ENCODE assay signal across 2 cellular contexts in the genomic region with DNA sequence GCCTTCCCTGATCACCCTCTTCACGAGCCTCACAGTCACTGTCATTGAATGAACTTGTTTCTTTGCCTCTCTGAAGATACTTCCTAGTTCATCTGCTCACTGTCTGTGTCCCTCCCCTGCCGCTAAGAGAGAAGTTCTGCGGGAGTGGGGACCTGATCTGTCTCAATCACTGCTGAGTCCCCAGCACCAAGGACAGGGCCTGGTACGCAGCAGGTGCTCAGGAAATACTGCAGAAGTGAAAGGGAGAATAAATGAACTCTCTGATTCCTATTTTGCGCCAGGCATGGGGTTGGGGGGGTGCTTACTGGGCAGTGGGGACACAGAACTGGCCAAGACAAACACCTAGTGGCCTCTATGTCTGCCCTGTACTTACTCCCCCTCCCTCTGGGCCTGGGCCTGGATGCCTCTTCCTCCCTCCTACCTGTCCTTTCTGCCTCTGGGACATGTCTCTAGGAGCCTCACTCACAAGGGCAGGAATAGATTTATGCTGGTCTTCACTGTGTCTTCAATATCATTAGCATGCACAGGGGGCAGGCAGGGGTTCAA.
TF ChIP-seq lines count a peak whose summit lies in the region.

No MANE protein-coding gene starts in this region.

TF ChIP-seq in Ishikawa, 13 proteins besides CTCF, POLR2A, EP300 and RAD21:
- TF ChIP-seq YY1 (IDR thresholded peaks at IDR 0.05; ENCODE audit: low read depth) (no peak), REST (IDR thresholded peaks at IDR 0.05; ENCODE audit: low read depth) (peak; percentile 89)

TF ChIP-seq in K562, 482 proteins besides CTCF, POLR2A, EP300 and RAD21:
- TF ChIP-seq REST (CRISPR knock-in tag; IDR thresholded peaks at IDR 0.05; ENCODE audit: low read depth) (peak; percentile 47; the same call in 1 of the 2 replicates), TBL1XR1 (IDR thresholded peaks at IDR 0.05; ENCODE audit: low read length in 2 of 2) (no peak), RCOR1 (IDR thresholded peaks at IDR 0.05; ENCODE audit: borderline replicate concordance in 1 of 2, low read depth in 2 of 2, low read length in 2 of 2) (0 out of 4 replicates have a peak, but pooled peaks of 1 of the 2 experiments have one; percentile 44), TOE1 (IDR thresholded peaks at IDR 0.05; ENCODE audit: borderline replicate concordance) (no peak), TOE1 (CRISPR knock-in tag; IDR thresholded peaks at IDR 0.05; ENCODE audit: borderline replicate concordance, low read depth) (no peak), EHMT2 (IDR thresholded peaks at IDR 0.05) (0 out of 2 replicates have a peak, but pooled peaks have one; percentile 53), ELF1 (tag; IDR thresholded peaks at IDR 0.05) (no peak), MCM7 (IDR thresholded peaks at IDR 0.05) (no peak), MIER1 (IDR thresholded peaks at IDR 0.05; ENCODE audit: low read depth) (peak; percentile 46; the same call in 1 of the 2 replicates), HNRNPK (IDR thresholded peaks at IDR 0.05; ENCODE audit: low read depth, low read length, poor library complexity, severe bottlenecking) (no peak), MYNN (IDR thresholded peaks at IDR 0.05) (no peak), MYNN (CRISPR knock-in tag; IDR thresholded peaks at IDR 0.05) (no peak), MED1 (CRISPR knock-in tag; IDR thresholded peaks at IDR 0.05; ENCODE audit: borderline replicate concordance) (no peak)
TF ChIP-seq in K562: peak in this region for 4.
